Comparison of ENCODE assay signal across 15 cellular contexts in the genomic region with DNA sequence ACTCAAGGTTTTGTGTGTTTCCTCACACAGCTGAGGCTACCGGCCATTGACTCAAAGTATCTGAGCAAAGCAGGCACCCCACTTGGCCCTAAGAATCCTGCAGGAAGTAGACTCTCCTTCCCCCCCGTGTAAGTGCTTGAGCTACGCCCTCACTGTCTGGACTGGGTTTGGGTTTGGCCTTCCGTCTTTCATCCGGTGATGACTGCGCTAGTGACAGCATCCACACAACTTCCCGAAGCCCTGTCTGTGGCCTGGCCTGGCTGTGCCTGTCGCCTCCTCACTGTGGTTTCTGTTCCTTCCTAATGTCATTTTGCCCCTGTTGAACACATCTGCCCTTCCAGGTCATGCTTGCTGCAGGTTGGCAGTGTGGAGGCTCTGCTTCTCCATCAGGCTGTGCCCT. TPM values are rescaled to one million over a fixed set of nuclear protein-coding genes. Genes with fewer than 3 reads are reported as not detected.
DNase-seq lines count a peak whose midpoint lies in the region; ATAC-seq and TF ChIP-seq lines count a peak whose summit lies in the region.
"Had no signal": no experiment of that assay in that cellular context is flagged by ENCODE, and none has a peak within 500 bp of the region (broad histone marks: within the 10 kb centered on the region; RNA-seq: fewer than 3 reads in every experiment).

No MANE protein-coding gene starts in this region.

- peak overlapping the region; percentile 25 for H2BK5ac ChIP-seq in mesendoderm (ENCODE audit: low read length)

- DNase-seq in CD1c-positive myeloid dendritic cell (ENCODE audit: extremely low spot score): peak; percentile 89
- DNase-seq in MV-4-11 (lab: John Stamatoyannopoulos, UW): peak; percentile 90
- no peak for DNase-seq in mesendoderm
- DNase-seq in tibial nerve (ENCODE audit: low spot score in 2 of 2): no peak
- DNase-seq: BE2C, H7, Karpas-422, MM.1S, NCI-H1417 treated with DMSO at 0.1 percent for 48 hours, NCI-H2029, SK-N-SH had no signal

- H3K23ac ChIP-seq in mesendoderm (ENCODE audit: low read length): no peak overlapping the region

- TF ChIP-seq CTCF in tibial nerve (IDR thresholded peaks at IDR 0.05): no peak

- H3K9ac ChIP-seq in mesendoderm (ENCODE audit: low read length): no peak overlapping the region
- H3K9ac ChIP-seq: SK-N-SH had no signal

- H2BK120ac ChIP-seq in mesendoderm (ENCODE audit: low read depth, low read length): no peak overlapping the region

- H3K9me3 Mint-ChIP-seq in dendritic cell treated with granulocyte-macrophage colony-stimulating factor and Interleukin-4, amounts not matched to agents 40 ng/mL and 50 ng/mL, for 4 days: no peaks in the 10 kb centered on the region

- H3K4me3 ChIP-seq in mesendoderm (ENCODE audit: low read length): no peak overlapping the region
- no peak overlapping the region for H3K4me3 ChIP-seq in tibial nerve

- no peak for TF ChIP-seq EP300 in tibial nerve (IDR thresholded peaks at IDR 0.05)

- no peak overlapping the region for H3K4me2 ChIP-seq in mesendoderm (ENCODE audit: low read length)
- H3K4me2 ChIP-seq: SK-N-SH had no signal

- no peaks in the 10 kb centered on the region for H3K79me1 ChIP-seq in mesendoderm (ENCODE audit: low read length)

- no peak overlapping the region for H4K8ac ChIP-seq in mesendoderm (ENCODE audit: low read depth, low read length)

- intact Hi-C loops in dendritic cell treated with granulocyte-macrophage colony-stimulating factor and Interleukin-4, amounts not matched to agents 40 ng/mL and 50 ng/mL, for 4 days (cut with micrococcal nuclease): loop anchor here (5.0 kb wide), 1 partner anchor 37 kb away; a partner anchor contains a TSS

- H3K56ac ChIP-seq in mesendoderm (ENCODE audit: low read length): peak overlapping the region; percentile 19

- no peak overlapping the region for H3K27ac ChIP-seq in mesendoderm (ENCODE audit: low read depth, low read length)
- no peak overlapping the region for H3K27ac ChIP-seq in tibial nerve

- H3K9me3 ChIP-seq in tibial nerve: no peaks in the 10 kb centered on the region
- H3K9me3 ChIP-seq: BE2C, SK-N-SH had no signal

- H3K4ac ChIP-seq in mesendoderm (ENCODE audit: low read depth, low read length): no peak overlapping the region

- no peak overlapping the region for H4K5ac ChIP-seq in mesendoderm (ENCODE audit: low read length)

- no peaks in the 10 kb centered on the region for H3K36me3 Mint-ChIP-seq in dendritic cell treated with granulocyte-macrophage colony-stimulating factor and Interleukin-4, amounts not matched to agents 40 ng/mL and 50 ng/mL, for 4 days (ENCODE audit: low read depth)

- peaks cover 28% of the 10 kb centered on the region for H3K4me1 Mint-ChIP-seq in dendritic cell treated with granulocyte-macrophage colony-stimulating factor and Interleukin-4, amounts not matched to agents 40 ng/mL and 50 ng/mL, for 4 days (ENCODE audit: low read depth)

- TF ChIP-seq POLR2A in tibial nerve (IDR thresholded peaks at IDR 0.05): no peak

- no peak overlapping the region for H3K18ac ChIP-seq in mesendoderm (ENCODE audit: low read length)

- H3K27ac Mint-ChIP-seq in dendritic cell treated with granulocyte-macrophage colony-stimulating factor and Interleukin-4, amounts not matched to agents 40 ng/mL and 50 ng/mL, for 4 days: peak overlapping the region; percentile 15

- H3K36me3 ChIP-seq in mesendoderm (ENCODE audit: control insufficient read depth, insufficient read depth, low read length): no peaks in the 10 kb centered on the region
- H3K36me3 ChIP-seq in tibial nerve: no peaks in the 10 kb centered on the region
- H3K36me3 ChIP-seq: BE2C had no signal

- WGBS in mesendoderm (ENCODE audit: extremely low coverage, insufficient coverage, low lambda C conversion rate): no CpG with 5 or more reads among the region's 8 CpGs
- 80 to 86% methylated on average over 8 of the region's 8 CpGs for WGBS in tibial nerve, 2 donors

- H3K27me3 Mint-ChIP-seq in dendritic cell treated with granulocyte-macrophage colony-stimulating factor and Interleukin-4, amounts not matched to agents 40 ng/mL and 50 ng/mL, for 4 days: peaks cover 10% of the 10 kb centered on the region

- ATAC-seq in HG03439 (IDR thresholded peaks at IDR 0.05; ENCODE audit: unreplicated experiment) (no peak), GM19395 (IDR thresholded peaks at IDR 0.05; ENCODE audit: unreplicated experiment) (no peak)
- ATAC-seq: Right ventricle myocardium inferior had no signal

- H3K4me1 ChIP-seq in mesendoderm (ENCODE audit: control insufficient read depth, low read depth, low read length) (no peaks in the 10 kb centered on the region), tibial nerve (no peaks in the 10 kb centered on the region)
- H3K4me1 ChIP-seq: BE2C had no signal

- H3K4me3 Mint-ChIP-seq in dendritic cell treated with granulocyte-macrophage colony-stimulating factor and Interleukin-4, amounts not matched to agents 40 ng/mL and 50 ng/mL, for 4 days: no peak overlapping the region

- no peaks in the 10 kb centered on the region for H3K79me2 ChIP-seq in mesendoderm (ENCODE audit: control insufficient read depth, insufficient read depth, low read length)

- no peak overlapping the region for H2BK15ac ChIP-seq in mesendoderm (replicated peaks; ENCODE audit: low read depth)

- no peak overlapping the region for H2AK5ac ChIP-seq in mesendoderm (ENCODE audit: low read length)

- H3K27me3 ChIP-seq in mesendoderm (ENCODE audit: insufficient read depth, low read length, poor library complexity): no peaks in the 10 kb centered on the region
- H3K27me3 ChIP-seq in tibial nerve: no peaks in the 10 kb centered on the region
- H3K27me3 ChIP-seq: BE2C had no signal

RNA-seq across cellular contexts. Expression of a gene that starts 14.5 kb away (rescaled TPM):
- polyA plus RNA-seq in mesendoderm (2013, experiment 1 of 2): 0.20 TPM
- 0.22 TPM for polyA plus RNA-seq in mesendoderm (2013, experiment 2 of 2)
- total RNA-seq in tibial nerve: under 1 TPM in 3 of 4 donors, not detected in 1; 0.21 to 0.66 (median 0.60) TPM
- total RNA-seq: Right ventricle myocardium inferior had no signal

RNA-seq across cellular contexts. Expression of a gene that starts 20.9 kb away (rescaled TPM):
- 0.13 TPM for polyA plus RNA-seq in mesendoderm (2013, experiment 1 of 2)
- polyA plus RNA-seq in mesendoderm (2013, experiment 2 of 2): 0.10 TPM
- total RNA-seq in tibial nerve: not detected
- total RNA-seq: H7, Right ventricle myocardium inferior had no signal

RNA-seq across cellular contexts. Expression of a gene that starts 39.2 kb away (rescaled TPM):
- polyA plus RNA-seq in mesendoderm (2013, experiment 1 of 2): 28.8 TPM
- polyA plus RNA-seq in mesendoderm (2013, experiment 2 of 2): 31.4 TPM
- 10 to 100 TPM; 14.2 to 36.9 (median 19.0) TPM for total RNA-seq in tibial nerve

Comparison
In these comparisons a context has a peak if more than half of its experiments do, and no peak if none do; other contexts are left out.
1. DNase-seq: peak in CD1c-positive myeloid dendritic cell (single experiment) and MV-4-11 (single experiment); none in mesendoderm (single experiment) and tibial nerve (0 of 2).